ENCODE assay signal across 1 cellular context in genomic region chr12:111143216-111143756, GRCh38.
TF ChIP-seq lines count a peak whose summit lies in the region.

No MANE protein-coding gene starts in this region.

TF ChIP-seq in WTC11, 78 proteins besides CTCF, POLR2A, EP300 and RAD21 (continued from another document):
- TF ChIP-seq SMAD3 (CRISPR knock-in tag; IDR thresholded peaks at IDR 0.05; ENCODE audit: borderline replicate concordance): no peak
- no peak for TF ChIP-seq MXD4 (CRISPR knock-in tag; IDR thresholded peaks at IDR 0.05; ENCODE audit: borderline replicate concordance)
- TF ChIP-seq ATF2 (CRISPR knock-in tag; IDR thresholded peaks at IDR 0.05; ENCODE audit: borderline replicate concordance, low read depth): no peak
- TF ChIP-seq ZMAT4 (CRISPR knock-in tag; IDR thresholded peaks at IDR 0.05): no peak
- no peak for TF ChIP-seq AFF4 (CRISPR knock-in tag; IDR thresholded peaks at IDR 0.05; ENCODE audit: borderline replicate concordance)
- no peak for TF ChIP-seq ATF3 (CRISPR knock-in tag; conservative IDR thresholded peaks at IDR 0.05)
TF ChIP-seq in WTC11: peak in this region for 0.
